8 cellular contexts compared by ENCODE assay signal in genomic region chr2:127886593-127886935, GRCh38. TPM values are rescaled to one million over a fixed set of nuclear protein-coding genes. Genes with fewer than 3 reads are reported as not detected.
DNase-seq lines count a peak whose midpoint lies in the region; ATAC-seq and TF ChIP-seq lines count a peak whose summit lies in the region.
"Not testable (repeated sequence)": the region's sequence is repeated elsewhere in the genome, so short reads cannot be mapped to it uniquely, and the experiment has no call there.

No MANE protein-coding gene starts in this region.

- BruUV-seq in HCT116 (replicated peaks; lab: Mats Ljungman, UMichigan) = not testable (repeated sequence)

- TF ChIP-seq POLR2A in HCT116 (IDR thresholded peaks at IDR 0.05; ENCODE audit: borderline replicate concordance, extremely low read depth, insufficient read depth, insufficient read length) = not testable (repeated sequence)

- peak overlapping the region; percentile 83 for H3K4me3 Mint-ChIP-seq in central memory CD8-positive, alpha-beta T cell

- intact Hi-C loops in HCT116 (cut with micrococcal nuclease) = loop anchor here (10.0 kb wide), 1 partner anchor 138 kb away; the partner anchor contains the start of gene SAP130
- intact Hi-C loops in upper lobe of right lung (cut with DNase I) = not testable (repeated sequence)

- H3K36me3 ChIP-seq in HCT116 (ENCODE audit: control insufficient read depth in 1 of 2, insufficient read depth in 2 of 2, low read length in 2 of 2) = peaks cover 6 to 13% of the 10 kb centered on the region in 2 experiments; a peak in 2 of 4 replicates
- not testable (repeated sequence) for H3K36me3 ChIP-seq in neutrophil
- H3K36me3 ChIP-seq in upper lobe of right lung = peaks cover 18% of the 10 kb centered on the region

- RAD21 ChIA-PET in HCT116 (lab: Charles Lee; ENCODE audit: low non-redundant PET in 1 of 2, low total read pairs in 2 of 2, uncharacterized antibody in 2 of 2, unreplicated experiment in 2 of 2) = not testable (repeated sequence)

- not testable (repeated sequence) for H4K20me1 ChIP-seq in HCT116 (ENCODE audit: insufficient read depth)

- not testable (repeated sequence) for H3K9me3 Mint-ChIP-seq in central memory CD8-positive, alpha-beta T cell

- ATAC-seq in GM18502 (IDR thresholded peaks at IDR 0.05; ENCODE audit: poor library complexity, unreplicated experiment) (peak; percentile 34), HCT116 (peak; percentile 48), HG03565 (IDR thresholded peaks at IDR 0.05; ENCODE audit: unreplicated experiment) (peak; percentile 17), upper lobe of right lung (peak; percentile 55)
- ATAC-seq in central memory CD8-positive, alpha-beta T cell (replicated peaks; ENCODE audit: extremely low read depth, poor library complexity, severe bottlenecking) = peak; percentile 12

- not testable (repeated sequence) for TF ChIP-seq RAD21 in HCT116 (IDR thresholded peaks at IDR 0.05; ENCODE audit: low read depth)

- CTCF ChIA-PET in HCT116 (lab: Charles Lee) = not testable (repeated sequence)

- DNase-seq in HCT116 (ENCODE audit: low read depth, low spot score); upper lobe of right lung: not testable (repeated sequence)
- DNase-seq in central memory CD8-positive, alpha-beta T cell (ENCODE audit: low spot score in 2 of 2) = peak in 1 of 2 donors; percentile 16

- H3K36me3 Mint-ChIP-seq in central memory CD8-positive, alpha-beta T cell (ENCODE audit: insufficient read depth) = peaks cover 17% of the 10 kb centered on the region

- peak overlapping the region; percentile 84 for H3K27ac ChIP-seq in HCT116 (ENCODE audit: low read depth, low read length)
- peak overlapping the region; percentile 87 for H3K27ac ChIP-seq in neutrophil
- peak overlapping the region; percentile 91 for H3K27ac ChIP-seq in upper lobe of right lung

- H3K9ac ChIP-seq in HCT116 (ENCODE audit: low read length) = peak overlapping the region; percentile 66

- peaks cover 41% of the 10 kb centered on the region for H3K79me2 ChIP-seq in HCT116 (ENCODE audit: insufficient read depth, low read length)

- not testable (repeated sequence) for H3K9me3 ChIP-seq in HCT116 (ENCODE audit: control insufficient read depth in 1 of 2, insufficient read depth in 1 of 2, low read depth in 1 of 2, low read length in 2 of 2); neutrophil; upper lobe of right lung

- TF ChIP-seq CTCF in HCT116 (IDR thresholded peaks at IDR 0.05 in 2 of 3, conservative IDR thresholded peaks at IDR 0.05 in 1 of 3; ENCODE audit: borderline replicate concordance in 1 of 3, insufficient read depth in 1 of 3, low read depth in 2 of 3, low read length in 2 of 3); WI38 (IDR thresholded peaks at IDR 0.05; ENCODE audit: low read depth, low read length); neutrophil (IDR thresholded peaks at IDR 0.05); upper lobe of right lung (IDR thresholded peaks at IDR 0.05): not testable (repeated sequence)

- not testable (repeated sequence) for H3K27me3 Mint-ChIP-seq in central memory CD8-positive, alpha-beta T cell

- peak overlapping the region; percentile 59 for H3K4me2 ChIP-seq in HCT116 (ENCODE audit: low read length)

- H3K27me3 ChIP-seq in HCT116 (ENCODE audit: insufficient read depth, low read length); neutrophil; upper lobe of right lung: not testable (repeated sequence)

- H3K4me1 ChIP-seq in HCT116 (ENCODE audit: control insufficient read depth in 1 of 2, insufficient read depth in 2 of 2, low read length in 2 of 2) = peaks cover 10 to 17% of the 10 kb centered on the region in 2 experiments; a peak in 3 of 4 replicates
- peaks cover 18 to 19% of the 10 kb centered on the region in 2 experiments for H3K4me1 ChIP-seq in neutrophil (ENCODE audit: control insufficient read depth in 1 of 2, insufficient read depth in 1 of 2, low read depth in 1 of 2, low read length in 1 of 2)
- peaks cover 22% of the 10 kb centered on the region for H3K4me1 ChIP-seq in upper lobe of right lung

- not testable (repeated sequence) for H2AFZ ChIP-seq in HCT116 (ENCODE audit: low read depth, low read length, poor library complexity, severe bottlenecking)

- peak overlapping the region; percentile 51 to 63 for H3K4me3 ChIP-seq in HCT116 (replicated peaks in 1 of 2; ENCODE audit: low read depth in 1 of 2, low read length in 2 of 2)
- peak overlapping the region; percentile 65 for H3K4me3 ChIP-seq in WI38 (ENCODE audit: low read depth, low read length)
- H3K4me3 ChIP-seq in iPS-11a (ENCODE audit: low read depth, low read length) = peak overlapping the region; percentile 63
- H3K4me3 ChIP-seq in neutrophil (ENCODE audit: low read depth in 1 of 2, low read length in 1 of 2) = peak overlapping the region; percentile 66 to 73
- peak overlapping the region; percentile 66 for H3K4me3 ChIP-seq in upper lobe of right lung

- H3K9me2 ChIP-seq in HCT116 (ENCODE audit: insufficient read depth) = not testable (repeated sequence)

- peak overlapping the region; percentile 74 for H3K27ac Mint-ChIP-seq in central memory CD8-positive, alpha-beta T cell (ENCODE audit: low read depth)

- POLR2A ChIA-PET in HCT116 (lab: Charles Lee) = not testable (repeated sequence)

- H3K4me1 Mint-ChIP-seq in central memory CD8-positive, alpha-beta T cell = peaks cover 34% of the 10 kb centered on the region

TF ChIP-seq in HCT116, 20 proteins besides CTCF, POLR2A, EP300 and RAD21:
- 0 out of 2 replicates have a peak, but pooled peaks have one; percentile 31 for TF ChIP-seq ZFX (IDR thresholded peaks at IDR 0.05)

RNA-seq across cellular contexts. Expression of gene AMMECR1L, which starts 0.8 kb away (rescaled TPM):
- total RNA-seq in HCT116 (2021; ENCODE audit: unreplicated experiment) = 19.1 TPM
- 14.8 and 15.2 TPM in 2 replicates for polyA plus RNA-seq in HCT116 (2012)
- 17.2 TPM for total RNA-seq in upper lobe of right lung

RNA-seq across cellular contexts. Expression of gene POLR2D, which starts 28.6 kb away (rescaled TPM):
- 61.4 TPM for total RNA-seq in HCT116 (2021; ENCODE audit: unreplicated experiment)
- 30.0 and 35.8 TPM in 2 replicates for polyA plus RNA-seq in HCT116 (2012)
- total RNA-seq in upper lobe of right lung = 23.1 TPM
